ENCODE assay signal across 17 cellular contexts in genomic region chr11:47305734-47306483, GRCh38. TPM values are rescaled to one million over a fixed set of nuclear protein-coding genes. Genes with fewer than 3 reads are reported as not detected.
DNase-seq lines count a peak whose midpoint lies in the region; ATAC-seq and TF ChIP-seq lines count a peak whose summit lies in the region.
"Had no signal": no experiment of that assay in that cellular context is flagged by ENCODE, and none has a peak within 500 bp of the region (broad histone marks: within the 10 kb centered on the region; RNA-seq: fewer than 3 reads in every experiment).

No MANE protein-coding gene starts in this region.

- H3K9me3 ChIP-seq in adrenal gland (replicated peaks in 1 of 3) = peaks cover 0 to 8% (median 0%) of the 10 kb centered on the region in 3 donors
- H3K9me3 ChIP-seq in heart right ventricle = peaks cover 0 to 22% (median 4%) of the 10 kb centered on the region in 11 donors
- no peaks in the 10 kb centered on the region for H3K9me3 ChIP-seq in psoas muscle

- H3K4me1 ChIP-seq in adrenal gland (replicated peaks in 1 of 2) (no peaks in the 10 kb centered on the region), heart right ventricle (peaks cover 6 to 26% (median 13%) of the 10 kb centered on the region in 9 donors), psoas muscle (peaks cover 16% of the 10 kb centered on the region)
- H3K4me1 ChIP-seq: uterus had no signal

- TF ChIP-seq CTCF in adrenal gland (IDR thresholded peaks at IDR 0.05) (no peak), heart right ventricle (IDR thresholded peaks at IDR 0.05) (no peak), psoas muscle (IDR thresholded peaks at IDR 0.05) (no peak), GM20000 (IDR thresholded peaks at IDR 0.05; ENCODE audit: extremely low read depth, missing control alignments) (no peak)

- H3K4me3 ChIP-seq in adrenal gland = no peak overlapping the region
- H3K4me3 ChIP-seq in heart right ventricle = no peak overlapping the region
- H3K4me3 ChIP-seq in psoas muscle = no peak overlapping the region
- H3K4me3 ChIP-seq: K562, uterus had no signal

- peaks cover 0 to 91% of the 10 kb centered on the region in 2 donors for H3K36me3 ChIP-seq in adrenal gland (replicated peaks in 1 of 2)
- H3K36me3 ChIP-seq in heart right ventricle = peaks cover 0 to 99% (median 0%) of the 10 kb centered on the region in 9 donors
- peaks cover 9 to 97% of the 10 kb centered on the region in 2 donors for H3K36me3 ChIP-seq in psoas muscle (ENCODE audit: insufficient read depth in 1 of 2, low read depth in 1 of 2)
- H3K36me3 ChIP-seq: uterus had no signal

- ATAC-seq in heart right ventricle = peak; percentile 90 to 98 (median 96)
- ATAC-seq in psoas muscle = peak; percentile 43 to 97 (median 95)
- ATAC-seq in HG02973 (IDR thresholded peaks at IDR 0.05; ENCODE audit: unreplicated experiment) = no peak
- ATAC-seq in GM21447 (IDR thresholded peaks at IDR 0.05; ENCODE audit: unreplicated experiment) = no peak
- ATAC-seq: activated T-cell treated with anti-CD3 and anti-CD28 coated beads, Interleukin-2, amount 50 U/mL, for 72 hours; K562 had no signal

- H3K27ac ChIP-seq in adrenal gland (peak overlapping the region in 1 of 5 donors; percentile 20), heart right ventricle (peak overlapping the region; percentile 18 to 86 (median 74)), psoas muscle (peak overlapping the region; percentile 50)
- H3K27ac ChIP-seq: C4-2B, uterus had no signal

- peak; percentile 49 for DNase-seq in DMS 273 treated with DMSO at 0.1 percent for 48 hours (lab: John Stamatoyannopoulos, UW)
- DNase-seq in adrenal gland = peak in 4 of 7 donors; percentile 27 to 63 (median 46)
- peak; percentile 65 to 74 for DNase-seq in heart right ventricle
- DNase-seq in psoas muscle = peak; percentile 40 to 83
- DNase-seq in COLO829 (ENCODE audit: low spot score) = no peak
- no peak for DNase-seq in GM20000 (ENCODE audit: low spot score)
- DNase-seq: activated T-cell treated with anti-CD3 and anti-CD28 coated beads, Interleukin-2, amount 50 U/mL, for 72 hours; NCI-H2107; SHP77 treated with DMSO at 0.1 percent for 48 hours; uterus had no signal

- TF ChIP-seq POLR2A in adrenal gland (IDR thresholded peaks at IDR 0.05) = no peak

- 85 to 92% (median 90%) methylated on average over 2 to 3 of the region's 3 CpGs for WGBS in adrenal gland, 4 donors
- WGBS in heart right ventricle, 2 donors = 63 to 73% methylated on average over 3 of the region's 3 CpGs
- 24 to 55% (median 32%) methylated on average over 3 of the region's 3 CpGs for WGBS in psoas muscle, 3 donors

- intact Hi-C loops in adrenal gland (cut with DNase I) (no loop called here), heart right ventricle (cut with DNase I) (loop anchor here in 2 of 10 donors (1.0 to 5.0 kb wide), 2 partner anchors 18 to 34 kb away; partner anchors contain the start of gene MADD (in 1 of the 2)), psoas muscle (cut with DNase I) (no loop called here)

- H3K27me3 ChIP-seq in adrenal gland (no peaks in the 10 kb centered on the region), heart right ventricle (no peaks in the 10 kb centered on the region), psoas muscle (ENCODE audit: insufficient read depth in 3 of 3, low read length in 2 of 3) (no peaks in the 10 kb centered on the region)
- H3K27me3 ChIP-seq: uterus had no signal

RNA-seq across cellular contexts. Expression of gene MADD, which starts 36.0 kb away (rescaled TPM):
- 10 to 100 TPM; 38.8 to 83.0 (median 55.5) TPM for total RNA-seq in adrenal gland
- 10 to 100 TPM; 33.4 to 48.9 (median 45.9) TPM for polyA plus RNA-seq in adrenal gland
- total RNA-seq in heart right ventricle = 10 to 100 TPM; 23.8 to 54.8 (median 35.7) TPM
- polyA plus RNA-seq in heart right ventricle = 10 to 100 TPM; 24.4 to 35.1 TPM
- 10 to 100 TPM; 17.5 to 33.6 (median 25.6) TPM for total RNA-seq in psoas muscle
- 10 to 100 TPM; 11.5 to 32.0 (median 17.8) TPM for polyA plus RNA-seq in psoas muscle

RNA-seq across cellular contexts. Expression of gene MYBPC3, which starts 46.6 kb away (rescaled TPM):
- total RNA-seq in adrenal gland (1 to 10 TPM in 7 of 8 donors, under 1 TPM in 1; 0.54 to 4.4 (median 1.8) TPM), heart right ventricle (1,000 to 10,000 TPM; 1,404 to 3,138 (median 2,490) TPM), psoas muscle (1 to 10 TPM in 1 of 4 donors, under 1 TPM in 3; 0.44 to 1.3 (median 0.69) TPM)
- polyA plus RNA-seq in adrenal gland (1 to 10 TPM; 1.5 to 5.8 (median 2.9) TPM), heart right ventricle (1,000 to 10,000 TPM in 1 of 2 donors, 100 to 1,000 TPM in 1; 484 to 2,250 TPM), psoas muscle (under 1 TPM; 0.01 to 0.13 (median 0.07) TPM)
- total RNA-seq: activated T-cell treated with anti-CD3 and anti-CD28 coated beads, Interleukin-2, amount 50 U/mL, for 72 hours; fibroblast of villous mesenchyme; H4; K562; lower leg skin had no signal

RNA-seq across cellular contexts. Expression of gene NR1H3, which starts 48.1 kb away (rescaled TPM):
- total RNA-seq in adrenal gland (10 to 100 TPM; 23.7 to 76.3 (median 47.2) TPM), heart right ventricle (10 to 100 TPM in 4 of 10 donors, 1 to 10 TPM in 6; 6.6 to 26.5 (median 9.7) TPM), psoas muscle (10 to 100 TPM in 1 of 4 donors, 1 to 10 TPM in 3; 3.9 to 12.6 (median 5.2) TPM)
- polyA plus RNA-seq in adrenal gland (100 to 1,000 TPM in 1 of 3 donors, 10 to 100 TPM in 2; 15.4 to 246 (median 75.8) TPM), heart right ventricle (10 to 100 TPM; 15.5 to 49.2 TPM), psoas muscle (1 to 10 TPM; 6.2 to 9.3 (median 7.6) TPM)

RNA-seq across cellular contexts. Expression of gene ACP2, which starts 57.3 kb away (rescaled TPM):
- total RNA-seq in adrenal gland (100 to 1,000 TPM in 4 of 8 donors, 10 to 100 TPM in 4; 64.6 to 127 (median 92.4) TPM), heart right ventricle (10 to 100 TPM; 17.2 to 38.8 (median 21.8) TPM), psoas muscle (10 to 100 TPM in 3 of 4 donors, 1 to 10 TPM in 1; 7.1 to 17.8 (median 15.3) TPM)
- polyA plus RNA-seq in adrenal gland (10 to 100 TPM; 39.8 to 59.7 (median 58.2) TPM), heart right ventricle (10 to 100 TPM; 28.9 to 42.6 TPM), psoas muscle (10 to 100 TPM; 13.1 to 19.0 (median 18.5) TPM)

Comparison
In these comparisons a context has a peak if more than half of its experiments do, and no peak if none do; other contexts are left out.
1. DNase-seq: peak in DMS 273 treated with DMSO at 0.1 percent for 48 hours (single experiment), adrenal gland (4 of 7), heart right ventricle (2 of 2) and psoas muscle (2 of 2); none in COLO829 (single experiment) and GM20000 (single experiment).
2. ATAC-seq: peak in heart right ventricle (8 of 8) and psoas muscle (4 of 4); none in HG02973 (single experiment) and GM21447 (single experiment).
3. RNA of gene MYBPC3, which starts 46.6 kb away (total RNA-seq): 1,404 to 3,138 TPM in heart right ventricle; 0.54 to 4.4 TPM in adrenal gland and 0.44 to 1.3 TPM in psoas muscle; every median in the first group is over 100 times any median in the second.